8 cellular contexts compared by ENCODE assay signal in the genomic region with DNA sequence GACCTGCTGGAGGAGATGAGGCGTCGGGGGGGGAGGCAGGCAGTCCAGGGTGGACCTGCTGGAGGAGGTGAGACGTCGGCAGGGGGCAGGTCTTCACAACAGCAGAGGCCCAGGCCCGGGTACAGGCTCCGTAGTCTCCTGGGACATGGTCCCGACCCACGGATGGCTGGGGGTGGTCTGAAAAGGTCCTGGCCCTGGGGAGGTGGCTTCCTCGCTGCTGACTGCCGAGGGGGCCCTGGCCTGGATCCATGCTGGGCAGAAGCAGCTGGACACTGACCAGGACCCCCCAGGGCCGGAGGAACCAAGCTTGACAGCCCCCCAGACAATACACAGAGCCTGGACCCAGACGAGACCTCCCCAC. TPM values are rescaled to one million over a fixed set of nuclear protein-coding genes. Genes with fewer than 3 reads are reported as not detected.
"Had no signal": no experiment of that assay in that cellular context is flagged by ENCODE, and none has a peak within 500 bp of the region (broad histone marks: within the 10 kb centered on the region; RNA-seq: fewer than 3 reads in every experiment).

No MANE protein-coding gene starts in this region.

- H3K36me3 ChIP-seq: uterus had no signal

- H3K4me3 ChIP-seq: mucosa of descending colon, tibial artery, uterus had no signal

- H3K9me3 ChIP-seq: mucosa of descending colon, tibial artery, uterus had no signal

- DNase-seq: effector memory CD4-positive, alpha-beta T cell; tibial artery; uterus had no signal

- H3K27ac ChIP-seq: epithelial cell of prostate, parathyroid adenoma, tibial artery had no signal

RNA-seq across cellular contexts. Expression of a gene that starts 8.5 kb away (rescaled TPM):
- polyA plus RNA-seq: naive thymus-derived CD4-positive, alpha-beta T cell had no signal

RNA-seq across cellular contexts. Expression of a gene that starts 41.1 kb away (rescaled TPM):
- total RNA-seq: activated T-helper 17 cell treated with anti-CD3 and anti-CD28 coated beads, Interleukin-2, amount 50 U/mL, for 72 hours had no signal
